Comparison of ENCODE assay signal across 1 cellular context in genomic region chr19:15201374-15202023, GRCh38.
TF ChIP-seq lines count a peak whose summit lies in the region.

No MANE protein-coding gene starts in this region.

TF ChIP-seq in HepG2, 621 proteins besides CTCF, POLR2A, EP300 and RAD21:
- TF ChIP-seq ZNF460 (CRISPR knock-in tag; IDR thresholded peaks at IDR 0.05; ENCODE audit: borderline replicate concordance) (peak; percentile 69), TEF (CRISPR knock-in tag; IDR thresholded peaks at IDR 0.05) (no peak), RCOR2 (CRISPR knock-in tag; IDR thresholded peaks at IDR 0.05) (no peak), ATF3 (CRISPR knock-in tag; IDR thresholded peaks at IDR 0.05) (no peak), ZNF121 (CRISPR knock-in tag; IDR thresholded peaks at IDR 0.05) (0 out of 2 replicates have a peak, but pooled peaks have one; percentile 14)
- TF ChIP-seq, protein P1, sequence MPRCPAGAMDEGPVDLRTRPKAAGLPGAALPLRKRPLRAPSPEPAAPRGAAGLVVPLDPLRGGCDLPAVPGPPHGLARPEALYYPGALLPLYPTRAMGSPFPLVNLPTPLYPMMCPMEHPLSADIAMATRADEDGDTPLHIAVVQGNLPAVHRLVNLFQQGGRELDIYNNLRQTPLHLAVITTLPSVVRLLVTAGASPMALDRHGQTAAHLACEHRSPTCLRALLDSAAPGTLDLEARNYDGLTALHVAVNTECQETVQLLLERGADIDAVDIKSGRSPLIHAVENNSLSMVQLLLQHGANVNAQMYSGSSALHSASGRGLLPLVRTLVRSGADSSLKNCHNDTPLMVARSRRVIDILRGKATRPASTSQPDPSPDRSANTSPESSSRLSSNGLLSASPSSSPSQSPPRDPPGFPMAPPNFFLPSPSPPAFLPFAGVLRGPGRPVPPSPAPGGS (CRISPR knock-in tag; IDR thresholded peaks at IDR 0.05), result no peak
